In genomic region chrX:40145001-40145631, GRCh38 we compare ENCODE assay signal across 7 cellular contexts. TPM values are rescaled to one million over a fixed set of nuclear protein-coding genes. Genes with fewer than 3 reads are reported as not detected.
DNase-seq lines count a peak whose midpoint lies in the region; ATAC-seq and TF ChIP-seq lines count a peak whose summit lies in the region.

No MANE protein-coding gene starts in this region.

- peak overlapping the region; percentile 16; the same call in 1 of the 2 replicates for H3K14ac ChIP-seq in H9 (ENCODE audit: insufficient read depth, low read length)

- H3K36me3 ChIP-seq in iPS-15b (ENCODE audit: control insufficient read depth, insufficient read depth, low read length), result no peaks in the 10 kb centered on the region

- no peak overlapping the region for H2BK120ac ChIP-seq in H9 (ENCODE audit: low read depth, low read length, poor library complexity, severe bottlenecking)

- H4K8ac ChIP-seq in H9 (replicated peaks; ENCODE audit: insufficient read length, low read depth, low read length), result no peak overlapping the region

- H2AFZ ChIP-seq in H9 (ENCODE audit: low read length), result no peak overlapping the region

- no peak overlapping the region for H2BK12ac ChIP-seq in H9 (ENCODE audit: insufficient read length, low read depth, low read length)

- H4K20me1 ChIP-seq in H9 (ENCODE audit: control insufficient read depth, insufficient read depth, insufficient read length), result no peaks in the 10 kb centered on the region

- H3K27me3 Mint-ChIP-seq in H9 (ENCODE audit: low read depth), result peaks cover 88% of the 10 kb centered on the region
- H3K27me3 Mint-ChIP-seq in T-helper 17 cell, result no peaks in the 10 kb centered on the region
- no peaks in the 10 kb centered on the region for H3K27me3 Mint-ChIP-seq in activated T-cell treated with anti-CD3 and anti-CD28 coated beads, Interleukin-2, amount 50 U/mL, for 4 hours (ENCODE audit: low read depth)

- H3K4me1 ChIP-seq in H9 (ENCODE audit: insufficient read depth, low read length) (peaks cover 27% of the 10 kb centered on the region; the same call in 1 of the 2 replicates), iPS-15b (ENCODE audit: control insufficient read depth, insufficient read depth, low read length) (peaks cover 47% of the 10 kb centered on the region)

- H2BK15ac ChIP-seq in H9 (ENCODE audit: low read depth, low read length), result no peak overlapping the region

- no peak overlapping the region for H2BK5ac ChIP-seq in H9 (ENCODE audit: insufficient read length, low read length)

- peak overlapping the region; percentile 5 for H3K9ac ChIP-seq in H9 (ENCODE audit: extremely low read depth, insufficient read length, low read length)
- H3K9ac ChIP-seq in iPS-15b (ENCODE audit: low read depth, low read length), result peak overlapping the region; percentile 54

- H3K4me2 ChIP-seq in H9 (ENCODE audit: insufficient read depth, insufficient read length, low read length), result peak overlapping the region; percentile 63

- H2AK5ac ChIP-seq in H9 (ENCODE audit: insufficient read length, low read length), result no peak overlapping the region

- no peak for TF ChIP-seq CTCF in H9 (conservative IDR thresholded peaks at IDR 0.05)

- no peak overlapping the region for H3K18ac ChIP-seq in H9 (ENCODE audit: insufficient read length, low read depth, low read length)

- H3K4me3 Mint-ChIP-seq in H9 (peak overlapping the region; percentile 78 to 82), T-helper 17 cell (peak overlapping the region; percentile 52)
- H3K4me3 Mint-ChIP-seq in activated T-cell treated with anti-CD3 and anti-CD28 coated beads, Interleukin-2, amount 50 U/mL, for 4 hours, result no peak overlapping the region

- WGBS in H9 (ENCODE audit: extremely low coverage, insufficient read length, low lambda C conversion rate), result no CpG with 5 or more reads among the region's 39 CpGs

- peaks cover 21% of the 10 kb centered on the region for H3K23me2 ChIP-seq in H9 (ENCODE audit: insufficient read length, low read depth, low read length, poor library complexity, severe bottlenecking)

- H3K27me3 ChIP-seq in H9 (ENCODE audit: insufficient read depth, low read length), result peaks cover 39% of the 10 kb centered on the region
- H3K27me3 ChIP-seq in iPS-15b (ENCODE audit: control insufficient read depth, insufficient read depth, low read length), result peaks cover 62% of the 10 kb centered on the region

- no peaks in the 10 kb centered on the region for H3K79me1 ChIP-seq in H9 (ENCODE audit: insufficient read depth, low read depth, low read length, poor library complexity, severe bottlenecking)

- H3K9me3 Mint-ChIP-seq in H9, result peaks cover 65 to 67% of the 10 kb centered on the region in 2 experiments
- no peaks in the 10 kb centered on the region for H3K9me3 Mint-ChIP-seq in activated T-cell treated with anti-CD3 and anti-CD28 coated beads, Interleukin-2, amount 50 U/mL, for 4 hours

- H3K56ac ChIP-seq in H9 (ENCODE audit: insufficient read length, low read depth, low read length), result no peak overlapping the region

- H4K91ac ChIP-seq in H9 (ENCODE audit: insufficient read length, low read depth, low read length), result no peak overlapping the region

- H3K4me3 ChIP-seq in iPS-15b (ENCODE audit: low read depth, low read length), result peak overlapping the region; percentile 60
- peak overlapping the region; percentile 32 to 50 (median 42) for H3K4me3 ChIP-seq in skin epidermis

- H3K79me2 ChIP-seq in H9 (ENCODE audit: insufficient read depth, low read length), result no peaks in the 10 kb centered on the region

- H2BK20ac ChIP-seq in H9 (ENCODE audit: low read depth, low read length, poor library complexity, severe bottlenecking), result no peak overlapping the region

- H3K27ac Mint-ChIP-seq in H9 (peak overlapping the region in 1 of 3 experiments; percentile 77; a peak in 1 of 7 replicates), T-helper 17 cell (no peak overlapping the region)

- no peak overlapping the region for H3K4ac ChIP-seq in H9 (ENCODE audit: low read depth, low read length)

- H3K36me3 Mint-ChIP-seq in H9 (ENCODE audit: insufficient read depth in 1 of 3, low read depth in 3 of 3) (peaks cover 0 to 9% (median 6%) of the 10 kb centered on the region in 3 experiments; a peak in 5 of 7 replicates), T-helper 17 cell (ENCODE audit: low read depth) (no peaks in the 10 kb centered on the region)
- H3K36me3 Mint-ChIP-seq in activated T-cell treated with anti-CD3 and anti-CD28 coated beads, Interleukin-2, amount 50 U/mL, for 4 hours (ENCODE audit: insufficient read depth), result no peaks in the 10 kb centered on the region

- H3T11ph ChIP-seq in H9 (ENCODE audit: low read length), result no peak overlapping the region

- peak; percentile 78 for DNase-seq in H9
- DNase-seq in T-helper 17 cell, result no peak
- no peak for DNase-seq in activated T-cell treated with anti-CD3 and anti-CD28 coated beads, Interleukin-2, amount 50 U/mL, for 4 hours
- no peak for DNase-seq in SW 1271 (lab: John Stamatoyannopoulos, UW)

- no peak for ATAC-seq in T-helper 17 cell
- ATAC-seq in activated T-cell treated with anti-CD3 and anti-CD28 coated beads, Interleukin-2, amount 50 U/mL, for 4 hours, result no peak
- ATAC-seq in GM21526 (IDR thresholded peaks at IDR 0.05; ENCODE audit: low FRiP score, unreplicated experiment), result no peak

- H3K4me1 Mint-ChIP-seq in H9 (peaks cover 56 to 72% of the 10 kb centered on the region in 2 experiments), T-helper 17 cell (peaks cover 2% of the 10 kb centered on the region)
- H3K4me1 Mint-ChIP-seq in activated T-cell treated with anti-CD3 and anti-CD28 coated beads, Interleukin-2, amount 50 U/mL, for 4 hours (ENCODE audit: low read depth), result peaks cover 10% of the 10 kb centered on the region

- H3K9me3 ChIP-seq in H9 (ENCODE audit: control insufficient read depth, low read depth, low read length) (no peaks in the 10 kb centered on the region), T-helper 17 cell (ENCODE audit: control insufficient read depth, low read length, poor library complexity, severe bottlenecking) (no peaks in the 10 kb centered on the region), iPS-15b (ENCODE audit: control insufficient read depth, insufficient read depth, low read length) (no peaks in the 10 kb centered on the region)

- no peak overlapping the region for H4K5ac ChIP-seq in H9 (ENCODE audit: insufficient read length, low read depth, low read length)

- H3K27ac ChIP-seq in H9 (ENCODE audit: insufficient read length, low read depth, low read length), result no peak overlapping the region
- H3K27ac ChIP-seq in skin epidermis, result peak overlapping the region in 12 of 21 experiments; percentile 8 to 77 (median 50)

- no peak overlapping the region for H3K23ac ChIP-seq in H9 (ENCODE audit: insufficient read length, low read depth, low read length)

RNA-seq across cellular contexts. Expression of gene BCOR, which starts 47.4 kb away (rescaled TPM):
- total RNA-seq in H9 (2021) (126 and 134 TPM in 2 replicates), T-helper 17 cell (10 to 100 TPM; 24.7 to 29.1 TPM)
- 10 to 100 TPM; 53.4 to 58.5 (median 54.5) TPM for total RNA-seq in activated T-cell treated with anti-CD3 and anti-CD28 coated beads, Interleukin-2, amount 50 U/mL, for 4 hours
